Comparison of ENCODE assay signal across 18 cellular contexts in genomic region chr16:71250461-71251232, GRCh38.
"Had no signal": no experiment of that assay in that cellular context is flagged by ENCODE, and none has a peak within 500 bp of the region (broad histone marks: within the 10 kb centered on the region; RNA-seq: fewer than 3 reads in every experiment).

No MANE protein-coding gene starts in this region.

- H3K9me3 ChIP-seq: ascending aorta, gastroesophageal sphincter, left ventricle myocardium inferior, right atrium auricular region, suprapubic skin, upper lobe of right lung had no signal

- H3K4me1 ChIP-seq: ascending aorta, gastroesophageal sphincter, left ventricle myocardium inferior, right atrium auricular region, suprapubic skin, upper lobe of right lung had no signal

- H3K36me3 ChIP-seq: ascending aorta, cardiac muscle cell, gastroesophageal sphincter, left ventricle myocardium inferior, right atrium auricular region, suprapubic skin, upper lobe of right lung had no signal

- DNase-seq: activated CD4-positive, alpha-beta memory T cell treated with anti-CD3 and anti-CD28 coated beads for 36 hours; activated CD4-positive, alpha-beta T cell treated with anti-CD3 and anti-CD28 coated beads for 36 hours; activated CD8-positive, alpha-beta memory T cell treated with anti-CD3 and anti-CD28 coated beads, Interleukin-2, amount 10 ng/mL, durations not matched to agents 7 days and 5 days; activated naive CD4-positive, alpha-beta T cell treated with anti-CD3 and anti-CD28 coated beads for 36 hours; activated naive CD8-positive, alpha-beta T cell treated with anti-CD3 and anti-CD28 coated beads, Interleukin-2, amount 50 U/mL, for 24 hours; activated T-cell treated with anti-CD3 and anti-CD28 coated beads, Interleukin-2, amount 50 U/mL, for 1 hour; dorsolateral prefrontal cortex; kidney; left ventricle myocardium inferior; natural killer cell; T-helper 17 cell; upper lobe of right lung had no signal

- H3K27me3 ChIP-seq: ascending aorta, cardiac muscle cell, dorsolateral prefrontal cortex, right atrium auricular region, suprapubic skin, upper lobe of right lung had no signal

- H3K4me3 ChIP-seq: ascending aorta, cardiac muscle cell, dorsolateral prefrontal cortex, gastroesophageal sphincter, left ventricle myocardium inferior, right atrium auricular region, smooth muscle cell, suprapubic skin, upper lobe of right lung had no signal

- H3K27ac ChIP-seq: ascending aorta, cardiac muscle cell, dorsolateral prefrontal cortex, gastroesophageal sphincter, left ventricle myocardium inferior, right atrium auricular region, suprapubic skin, upper lobe of right lung had no signal

- ATAC-seq: activated CD4-positive, alpha-beta T cell treated with anti-CD3 and anti-CD28 coated beads for 36 hours; activated CD8-positive, alpha-beta memory T cell treated with anti-CD3 and anti-CD28 coated beads, Interleukin-2, amount 10 ng/mL, durations not matched to agents 7 days and 5 days; activated naive CD8-positive, alpha-beta T cell treated with anti-CD3 and anti-CD28 coated beads, Interleukin-2, amount 50 U/mL, for 24 hours; gastroesophageal sphincter; natural killer cell; T-helper 17 cell; upper lobe of right lung had no signal
